1 cellular context compared by ENCODE assay signal in the genomic region with DNA sequence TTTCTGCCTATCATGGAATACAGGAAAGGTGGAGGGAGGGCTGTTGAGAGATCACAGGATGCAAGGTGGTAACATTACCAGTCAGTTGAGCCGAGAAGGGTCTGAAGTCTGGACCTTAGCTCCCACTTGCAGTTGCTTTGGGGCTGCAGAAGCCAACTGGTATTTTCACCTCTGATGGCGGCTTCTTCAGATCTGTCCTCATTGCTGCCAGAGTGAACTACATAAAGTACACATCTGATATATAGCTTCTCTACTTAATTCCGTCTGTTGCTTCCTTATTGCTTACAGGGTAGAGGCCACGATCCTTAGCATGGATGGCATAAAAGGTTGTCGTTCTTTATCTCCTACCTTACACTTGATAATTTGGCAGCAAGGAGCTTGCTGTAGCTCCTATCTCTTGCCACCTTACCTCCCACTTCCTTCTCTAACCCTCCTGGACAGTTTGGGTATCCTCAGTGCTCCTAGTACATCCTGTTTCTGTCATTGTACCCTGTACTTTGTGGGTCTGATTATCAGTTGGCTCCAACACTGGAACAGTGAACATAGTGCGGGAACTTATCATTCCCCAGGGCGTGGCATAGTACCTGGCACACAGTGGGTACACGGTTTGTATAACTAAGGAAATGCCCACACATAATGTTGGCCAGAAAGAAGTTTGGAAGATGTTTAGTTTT.
TF ChIP-seq lines count a peak whose summit lies in the region.

No MANE protein-coding gene starts in this region.

TF ChIP-seq in K562, 482 proteins besides CTCF, POLR2A, EP300 and RAD21:
- TF ChIP-seq, protein P1, sequence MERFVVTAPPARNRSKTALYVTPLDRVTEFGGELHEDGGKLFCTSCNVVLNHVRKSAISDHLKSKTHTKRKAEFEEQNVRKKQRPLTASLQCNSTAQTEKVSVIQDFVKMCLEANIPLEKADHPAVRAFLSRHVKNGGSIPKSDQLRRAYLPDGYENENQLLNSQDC (CRISPR knock-in tag; IDR thresholded peaks at IDR 0.05): no peak
- TF ChIP-seq PCBP2 (IDR thresholded peaks at IDR 0.05; ENCODE audit: low read depth, low read length, poor library complexity, severe bottlenecking) (no peak), RAD51 (IDR thresholded peaks at IDR 0.05; ENCODE audit: borderline replicate concordance, low read depth) (no peak), ZKSCAN1 (IDR thresholded peaks at IDR 0.05; ENCODE audit: low read depth, low read length) (peak; percentile 45; the same call in 1 of the 2 replicates), ZNF707 (CRISPR knock-in tag; conservative IDR thresholded peaks at IDR 0.05) (no peak), CHCHD3 (CRISPR knock-in tag; IDR thresholded peaks at IDR 0.05) (no peak), TCF3 (CRISPR knock-in tag; IDR thresholded peaks at IDR 0.05) (peak; percentile 68), POU5F1 (IDR thresholded peaks at IDR 0.05; ENCODE audit: borderline replicate concordance, low read depth, low read length, partially characterized antibody) (no peak), KLF16 (IDR thresholded peaks at IDR 0.05) (0 out of 2 replicates have a peak, but pooled peaks have one; percentile 10), PTBP1 (IDR thresholded peaks at IDR 0.05; ENCODE audit: low read depth, low read length) (no peak), C11orf30 (IDR thresholded peaks at IDR 0.05; ENCODE audit: low read depth) (no peak), MCM5 (IDR thresholded peaks at IDR 0.05; ENCODE audit: low read depth) (no peak), ADNP (tag; IDR thresholded peaks at IDR 0.05) (no peak), CBFA2T2 (conservative IDR thresholded peaks at IDR 0.05) (peak; percentile 49), PRPF4 (IDR thresholded peaks at IDR 0.05; ENCODE audit: insufficient read depth, low read depth, low read length, poor library complexity, severe bottlenecking) (no peak), ZNF717 (CRISPR knock-in tag; IDR thresholded peaks at IDR 0.05) (no peak), FOXK2 (conservative IDR thresholded peaks at IDR 0.05 in 1 of 2, IDR thresholded peaks at IDR 0.05 in 1 of 2; ENCODE audit: low read depth in 2 of 2) (no peak), NELFE (IDR thresholded peaks at IDR 0.05; ENCODE audit: insufficient read depth, insufficient read length) (no peak), DIDO1 (tag; IDR thresholded peaks at IDR 0.05; ENCODE audit: low read depth) (no peak), TBL1XR1 (IDR thresholded peaks at IDR 0.05; ENCODE audit: low read length in 2 of 2) (no peak), KDM4B (IDR thresholded peaks at IDR 0.05; ENCODE audit: borderline replicate concordance in 2 of 2, low read depth in 1 of 2) (no peak), SREBF1 (IDR thresholded peaks at IDR 0.05; ENCODE audit: borderline replicate concordance, low read depth, low read length) (no peak), CBFA2T3 (IDR thresholded peaks at IDR 0.05) (peak; percentile 80), ZNF140 (CRISPR knock-in tag; IDR thresholded peaks at IDR 0.05) (no peak), NCOR1 (IDR thresholded peaks at IDR 0.05) (peak; percentile 47; the same call in 1 of the 2 replicates), SRSF9 (IDR thresholded peaks at IDR 0.05; ENCODE audit: borderline replicate concordance, low read depth, low read length) (no peak), ZZZ3 (IDR thresholded peaks at IDR 0.05) (no peak), CCNT2 (IDR thresholded peaks at IDR 0.05; ENCODE audit: borderline replicate concordance, extremely low read depth, insufficient read length, low read depth, low read length) (no peak), CBX5 (IDR thresholded peaks at IDR 0.05; ENCODE audit: borderline replicate concordance, low read depth) (no peak), DMBX1 (CRISPR knock-in tag; IDR thresholded peaks at IDR 0.05; ENCODE audit: borderline replicate concordance) (no peak), TOE1 (IDR thresholded peaks at IDR 0.05; ENCODE audit: borderline replicate concordance) (no peak), TOE1 (CRISPR knock-in tag; IDR thresholded peaks at IDR 0.05; ENCODE audit: borderline replicate concordance, low read depth) (no peak), TEAD4 (IDR thresholded peaks at IDR 0.05; ENCODE audit: low read length) (peak; percentile 46; the same call in 1 of the 2 replicates), TEAD4 (CRISPR knock-in tag; IDR thresholded peaks at IDR 0.05; ENCODE audit: borderline replicate concordance) (no peak), SPI1 (IDR thresholded peaks at IDR 0.05; ENCODE audit: borderline replicate concordance, low read depth, low read length) (0 out of 2 replicates have a peak, but pooled peaks have one; percentile 37), KDM2B (CRISPR knock-in tag; IDR thresholded peaks at IDR 0.05) (no peak), JUN (IDR thresholded peaks at IDR 0.05; ENCODE audit: borderline replicate concordance, low read depth, low read length) (no peak), JUN (CRISPR knock-in tag; IDR thresholded peaks at IDR 0.05; ENCODE audit: borderline replicate concordance) (no peak), ARID1B (IDR thresholded peaks at IDR 0.05) (0 out of 2 replicates have a peak, but pooled peaks have one; percentile 19), HNRNPLL (IDR thresholded peaks at IDR 0.05; ENCODE audit: low read depth, low read length, poor library complexity, severe bottlenecking) (no peak)
- TF ChIP-seq, protein P2, sequence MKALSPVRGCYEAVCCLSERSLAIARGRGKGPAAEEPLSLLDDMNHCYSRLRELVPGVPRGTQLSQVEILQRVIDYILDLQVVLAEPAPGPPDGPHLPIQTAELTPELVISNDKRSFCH (CRISPR knock-in tag; IDR thresholded peaks at IDR 0.05): no peak
- TF ChIP-seq, protein P2 (tag; IDR thresholded peaks at IDR 0.05): no peak
- TF ChIP-seq, protein P3, sequence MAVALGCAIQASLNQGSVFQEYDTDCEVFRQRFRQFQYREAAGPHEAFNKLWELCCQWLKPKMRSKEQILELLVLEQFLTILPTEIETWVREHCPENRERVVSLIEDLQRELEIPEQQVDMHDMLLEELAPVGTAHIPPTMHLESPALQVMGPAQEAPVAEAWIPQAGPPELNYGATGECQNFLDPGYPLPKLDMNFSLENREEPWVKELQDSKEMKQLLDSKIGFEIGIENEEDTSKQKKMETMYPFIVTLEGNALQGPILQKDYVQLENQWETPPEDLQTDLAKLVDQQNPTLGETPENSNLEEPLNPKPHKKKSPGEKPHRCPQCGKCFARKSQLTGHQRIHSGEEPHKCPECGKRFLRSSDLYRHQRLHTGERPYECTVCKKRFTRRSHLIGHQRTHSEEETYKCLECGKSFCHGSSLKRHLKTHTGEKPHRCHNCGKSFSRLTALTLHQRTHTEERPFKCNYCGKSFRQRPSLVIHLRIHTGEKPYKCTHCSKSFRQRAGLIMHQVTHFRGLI (CRISPR knock-in tag; IDR thresholded peaks at IDR 0.05): no peak
- TF ChIP-seq, protein P4, sequence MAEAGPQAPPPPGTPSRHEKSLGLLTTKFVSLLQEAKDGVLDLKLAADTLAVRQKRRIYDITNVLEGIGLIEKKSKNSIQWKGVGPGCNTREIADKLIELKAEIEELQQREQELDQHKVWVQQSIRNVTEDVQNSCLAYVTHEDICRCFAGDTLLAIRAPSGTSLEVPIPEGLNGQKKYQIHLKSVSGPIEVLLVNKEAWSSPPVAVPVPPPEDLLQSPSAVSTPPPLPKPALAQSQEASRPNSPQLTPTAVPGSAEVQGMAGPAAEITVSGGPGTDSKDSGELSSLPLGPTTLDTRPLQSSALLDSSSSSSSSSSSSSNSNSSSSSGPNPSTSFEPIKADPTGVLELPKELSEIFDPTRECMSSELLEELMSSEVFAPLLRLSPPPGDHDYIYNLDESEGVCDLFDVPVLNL (CRISPR knock-in tag; IDR thresholded peaks at IDR 0.05; ENCODE audit: low read depth): no peak
- TF ChIP-seq, protein P5, sequence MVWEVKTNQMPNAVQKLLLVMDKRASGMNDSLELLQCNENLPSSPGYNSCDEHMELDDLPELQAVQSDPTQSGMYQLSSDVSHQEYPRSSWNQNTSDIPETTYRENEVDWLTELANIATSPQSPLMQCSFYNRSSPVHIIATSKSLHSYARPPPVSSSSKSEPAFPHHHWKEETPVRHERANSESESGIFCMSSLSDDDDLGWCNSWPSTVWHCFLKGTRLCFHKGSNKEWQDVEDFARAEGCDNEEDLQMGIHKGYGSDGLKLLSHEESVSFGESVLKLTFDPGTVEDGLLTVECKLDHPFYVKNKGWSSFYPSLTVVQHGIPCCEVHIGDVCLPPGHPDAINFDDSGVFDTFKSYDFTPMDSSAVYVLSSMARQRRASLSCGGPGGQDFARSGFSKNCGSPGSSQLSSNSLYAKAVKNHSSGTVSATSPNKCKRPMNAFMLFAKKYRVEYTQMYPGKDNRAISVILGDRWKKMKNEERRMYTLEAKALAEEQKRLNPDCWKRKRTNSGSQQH (CRISPR knock-in tag; IDR thresholded peaks at IDR 0.05): no peak
